ENCODE assay signal across 20 cellular contexts in genomic region chr6:149884617-149885016, GRCh38. TPM values are rescaled to one million over a fixed set of nuclear protein-coding genes. Genes with fewer than 3 reads are reported as not detected.
DNase-seq lines count a peak whose midpoint lies in the region; ATAC-seq, FAIRE-seq and TF ChIP-seq lines count a peak whose summit lies in the region.
"Had no signal": no experiment of that assay in that cellular context is flagged by ENCODE, and none has a peak within 500 bp of the region (broad histone marks: within the 10 kb centered on the region; RNA-seq: fewer than 3 reads in every experiment).

No MANE protein-coding gene starts in this region.

- H3K36me3 ChIP-seq in HepG2 (replicated peaks in 1 of 2; ENCODE audit: control insufficient read depth in 1 of 2, insufficient read depth in 2 of 2, low read length in 2 of 2) (no peaks in the 10 kb centered on the region), right lobe of liver (no peaks in the 10 kb centered on the region), adipocyte (ENCODE audit: control insufficient read depth, insufficient read depth, low read length, severe bottlenecking) (no peaks in the 10 kb centered on the region)
- H3K36me3 ChIP-seq: BLaER1 treated with 17β-estradiol and CSF1 and Interleukin-3, amounts not matched to agents 10 nM and 100 nM had no signal

- H3K27me3 Mint-ChIP-seq in type B pancreatic cell: peaks cover 32% of the 10 kb centered on the region

- TF ChIP-seq EP300 in HepG2 (IDR thresholded peaks at IDR 0.05; ENCODE audit: low read depth in 2 of 2, low read length in 2 of 2): no peak
- no peak for TF ChIP-seq EP300 in HepG2 (CRISPR knock-in tag; IDR thresholded peaks at IDR 0.05; ENCODE audit: borderline replicate concordance)

- no peak for TF ChIP-seq CTCF in HepG2 (CRISPR knock-in tag; IDR thresholded peaks at IDR 0.05)
- no peak for TF ChIP-seq CTCF in right lobe of liver (IDR thresholded peaks at IDR 0.05)
- TF ChIP-seq CTCF in type B pancreatic cell (conservative IDR thresholded peaks at IDR 0.05): no peak

- no peak for FAIRE-seq in HepG2 (lab: Jason Lieb, UNC)
- FAIRE-seq: A549, D721Med, GM12878 had no signal

- H3K27me3 ChIP-seq in HepG2 (ENCODE audit: control insufficient read depth in 1 of 2, insufficient read depth in 2 of 2, low read length in 2 of 2) (peaks cover 3 to 54% of the 10 kb centered on the region in 2 experiments; a peak in 4 of 5 replicates), right lobe of liver (no peaks in the 10 kb centered on the region), adipocyte (replicated peaks; ENCODE audit: control insufficient read depth, insufficient read depth, low read length) (no peaks in the 10 kb centered on the region)
- H3K27me3 ChIP-seq: BLaER1 treated with 17β-estradiol and CSF1 and Interleukin-3, amounts not matched to agents 10 nM and 100 nM had no signal

- H3K9me3 ChIP-seq in HepG2 (ENCODE audit: low read length): no peaks in the 10 kb centered on the region
- H3K9me3 ChIP-seq in right lobe of liver: no peaks in the 10 kb centered on the region
- no peaks in the 10 kb centered on the region for H3K9me3 ChIP-seq in adipocyte (ENCODE audit: control insufficient read depth, low read length)
- H3K9me3 ChIP-seq: A549; BLaER1 treated with 17β-estradiol and CSF1 and Interleukin-3, amounts not matched to agents 10 nM and 100 nM had no signal

- peaks cover 8% of the 10 kb centered on the region for H3K4me1 Mint-ChIP-seq in type B pancreatic cell (ENCODE audit: unreplicated experiment)
- H3K4me1 Mint-ChIP-seq: CD8-positive, alpha-beta memory T cell had no signal

- no peak overlapping the region for H3K4me3 ChIP-seq in HepG2 (replicated peaks in 1 of 3; ENCODE audit: insufficient read depth in 1 of 3, low read depth in 2 of 3, low read length in 3 of 3)
- H3K4me3 ChIP-seq in right lobe of liver: no peak overlapping the region
- peak overlapping the region; percentile 35 for H3K4me3 ChIP-seq in adipocyte (ENCODE audit: low read length)
- H3K4me3 ChIP-seq: A549; BLaER1 treated with 17β-estradiol and CSF1 and Interleukin-3, amounts not matched to agents 10 nM and 100 nM; GM12878; GM23248 had no signal

- no peak overlapping the region for H3K4me3 Mint-ChIP-seq in type B pancreatic cell
- H3K4me3 Mint-ChIP-seq: CD8-positive, alpha-beta memory T cell had no signal

- no peak overlapping the region for H3K9ac ChIP-seq in HepG2 (ENCODE audit: insufficient read depth, low read depth, low read length)
- H3K9ac ChIP-seq in adipocyte (ENCODE audit: low read length): no peak overlapping the region
- H3K9ac ChIP-seq: BLaER1 treated with 17β-estradiol and CSF1 and Interleukin-3, amounts not matched to agents 10 nM and 100 nM; GM23248; KMS-11 had no signal

- no peak for TF ChIP-seq RAD21 in HepG2 (CRISPR knock-in tag; IDR thresholded peaks at IDR 0.05)

- no peak overlapping the region for H3K4me2 ChIP-seq in HepG2 (ENCODE audit: low read depth, low read length)
- H3K4me2 ChIP-seq: A549; BLaER1 treated with 17β-estradiol and CSF1 and Interleukin-3, amounts not matched to agents 10 nM and 100 nM; KMS-11 had no signal

- no peaks in the 10 kb centered on the region for H4K20me1 ChIP-seq in HepG2 (ENCODE audit: insufficient read depth, low read length)
- H4K20me1 ChIP-seq: BLaER1 treated with 17β-estradiol and CSF1 and Interleukin-3, amounts not matched to agents 10 nM and 100 nM had no signal

- H3K79me2 ChIP-seq in HepG2 (ENCODE audit: insufficient read depth, low read length): no peaks in the 10 kb centered on the region

- TF ChIP-seq POLR2A in HepG2 (IDR thresholded peaks at IDR 0.05; ENCODE audit: insufficient read depth in 1 of 2, low read depth in 2 of 2, low read length in 2 of 2) (no peak), right lobe of liver (IDR thresholded peaks at IDR 0.05) (no peak)

- no TSS peak for BruUV-seq in HepG2 (replicated peaks; lab: Mats Ljungman, UMichigan)

- H3K4me1 ChIP-seq in HepG2 (ENCODE audit: insufficient read depth, low read length) (peaks cover 7% of the 10 kb centered on the region; the same call in 1 of the 2 replicates), right lobe of liver (no peaks in the 10 kb centered on the region), adipocyte (ENCODE audit: control insufficient read depth, insufficient read depth, low read length) (peaks cover 35% of the 10 kb centered on the region)
- H3K4me1 ChIP-seq: BLaER1 treated with 17β-estradiol and CSF1 and Interleukin-3, amounts not matched to agents 10 nM and 100 nM had no signal

- DNase-seq in HepG2 (ENCODE audit: low spot score) (no peak), right lobe of liver (no peak), adipocyte (ENCODE audit: low read depth) (no peak), type B pancreatic cell (ENCODE audit: extremely low spot score, unreplicated experiment) (no peak)
- DNase-seq: CD8-positive, alpha-beta memory T cell; DMS79 treated with DMSO at 0.1 percent for 48 hours; GDM1; NCI-H1048; NCI-H1436 treated with DMSO at 0.1 percent for 48 hours; NCI-H2081 treated with DMSO at 0.1 percent for 48 hours; NCI-H524 treated with DMSO at 0.1 percent for 48 hours had no signal

- H3K36me3 Mint-ChIP-seq in type B pancreatic cell: no peaks in the 10 kb centered on the region
- H3K36me3 Mint-ChIP-seq: CD8-positive, alpha-beta memory T cell had no signal

- no peak overlapping the region for H3K27ac ChIP-seq in HepG2 (ENCODE audit: extremely low read length, insufficient read depth, low read length)
- H3K27ac ChIP-seq in right lobe of liver: no peak overlapping the region
- H3K27ac ChIP-seq: BLaER1 treated with 17β-estradiol and CSF1 and Interleukin-3, amounts not matched to agents 10 nM and 100 nM; GM23248; KMS-11 had no signal

- intact Hi-C loops in HepG2 (cut with micrococcal nuclease; ENCODE audit: unreplicated experiment): no loop called here
- intact Hi-C loops in right lobe of liver (cut with DNase I): no loop called here

- H3K9me3 Mint-ChIP-seq in type B pancreatic cell: peaks cover 5% of the 10 kb centered on the region

- H2AFZ ChIP-seq in HepG2 (ENCODE audit: low read length): no peak overlapping the region
- H2AFZ ChIP-seq: GM23248 had no signal

- CTCF ChIA-PET in HepG2 (lab: Yijun Ruan, JAX; ENCODE audit: low intra/inter-chr PET ratio, low total read pairs): no interaction called here

- POLR2A ChIA-PET in HepG2 (lab: Yijun Ruan, JAX): no interaction called here

- ATAC-seq in HepG2 (peak; percentile 16; the same call in 2 of the 3 replicates), right lobe of liver (no peak), GM18873 (IDR thresholded peaks at IDR 0.05; ENCODE audit: low FRiP score, unreplicated experiment) (no peak), GM18870 (IDR thresholded peaks at IDR 0.05; ENCODE audit: unreplicated experiment) (no peak)
- ATAC-seq: A549, GM12878 had no signal

- H3K27ac Mint-ChIP-seq in type B pancreatic cell: peak overlapping the region; percentile 61
- H3K27ac Mint-ChIP-seq: CD8-positive, alpha-beta memory T cell had no signal

- 41% methylated on average over 7 of the region's 7 CpGs for WGBS in HepG2 (ENCODE audit: low lambda C conversion rate)
- 89% methylated on average over 5 of the region's 7 CpGs for WGBS in right lobe of liver (ENCODE audit: insufficient coverage, low coverage, low lambda C conversion rate, missing lambda C conversion rate)

- in situ Hi-C loops in HepG2 (cut with HindIII; ENCODE audit: extremely low pct_ligation_motif_present, low pct_unique_long_range_greater_than_20kb): no loop called here

RNA-seq across cellular contexts. Expression of gene RAET1E, which starts 13.3 kb away (rescaled TPM):
- total RNA-seq in HepG2 (2016; rRNA removed; fragmentation: Illumina TruSeq; extraction: Trizol) (not detected in 2 replicates), right lobe of liver (not detected), type B pancreatic cell (ENCODE audit: low replicate concordance) (1.2 TPM in 1 of 2 replicates, not detected in the other)
- total RNA-seq in HepG2 (2016; cell fraction: cytosol; rRNA removed; fragmentation: Illumina TruSeq; extraction: Trizol; ENCODE audit: low read depth): not detected in 2 replicates
- not detected in 2 replicates for total RNA-seq in HepG2 (2016; cell fraction: insoluble cytoplasmic fraction; rRNA removed; fragmentation: Illumina TruSeq; extraction: Trizol)
- total RNA-seq in HepG2 (2016; cell fraction: membrane; rRNA removed; fragmentation: Illumina TruSeq; extraction: Trizol): not detected in 2 replicates
- total RNA-seq in HepG2 (2016; cell fraction: nucleus; rRNA removed; fragmentation: Illumina TruSeq; extraction: Trizol): not detected in 2 replicates
- not detected in 2 replicates for polyA plus RNA-seq in HepG2 (2011; rRNA removed)
- not detected in 2 replicates for polyA plus RNA-seq in HepG2 (2011; cell fraction: cytosol; rRNA removed)
- polyA plus RNA-seq in HepG2 (2011; cell fraction: nucleus; rRNA removed): not detected in 2 replicates
- not detected in 2 replicates for polyA plus RNA-seq in HepG2 (2012)
- not detected in 2 replicates for polyA plus RNA-seq in HepG2 (2016; cell fraction: cytosol; fragmentation: Illumina TruSeq; extraction: Trizol; ENCODE audit: low read depth)
- not detected in 2 replicates for polyA plus RNA-seq in HepG2 (2016; cell fraction: insoluble cytoplasmic fraction; fragmentation: Illumina TruSeq; extraction: Trizol; ENCODE audit: low read depth)
- not detected in 2 replicates for polyA plus RNA-seq in HepG2 (2016; cell fraction: membrane; fragmentation: Illumina TruSeq; extraction: Trizol; ENCODE audit: low read depth)
- polyA plus RNA-seq in HepG2 (2016; cell fraction: nucleus; fragmentation: Illumina TruSeq; extraction: Trizol; ENCODE audit: insufficient read depth, low read depth): not detected in 2 replicates
- polyA minus RNA-seq in HepG2 (2011; rRNA and poly(A)+ RNA removed; ENCODE audit: low replicate concordance): 19.1 TPM in 1 of 2 replicates, not detected in the other
- not detected in 2 replicates for polyA minus RNA-seq in HepG2 (2011; cell fraction: cytosol; rRNA and poly(A)+ RNA removed)
- not detected in 2 replicates for polyA minus RNA-seq in HepG2 (2011; cell fraction: nucleus; rRNA and poly(A)+ RNA removed)
- total RNA-seq: CD8-positive, alpha-beta memory T cell; GM12878; OCI-LY7 had no signal
- polyA plus RNA-seq: CD8-positive, alpha-beta memory T cell; GM12878 had no signal

RNA-seq across cellular contexts. Expression of gene LRP11, which starts 20.5 kb away (rescaled TPM):
- total RNA-seq in HepG2 (2016; rRNA removed; fragmentation: Illumina TruSeq; extraction: Trizol) (32.1 and 48.9 TPM in 2 replicates), right lobe of liver (10 to 100 TPM in 1 of 6 experiments, 1 to 10 TPM in 5; 6.8 to 11.1 (median 9.3) TPM), type B pancreatic cell (ENCODE audit: low replicate concordance) (56.6 and 66.4 TPM in 2 replicates)
- 13.6 and 13.7 TPM in 2 replicates for total RNA-seq in HepG2 (2016; cell fraction: cytosol; rRNA removed; fragmentation: Illumina TruSeq; extraction: Trizol; ENCODE audit: low read depth)
- total RNA-seq in HepG2 (2016; cell fraction: insoluble cytoplasmic fraction; rRNA removed; fragmentation: Illumina TruSeq; extraction: Trizol): 32.2 and 47.6 TPM in 2 replicates
- 24.5 and 28.9 TPM in 2 replicates for total RNA-seq in HepG2 (2016; cell fraction: membrane; rRNA removed; fragmentation: Illumina TruSeq; extraction: Trizol)
- 41.9 and 47.5 TPM in 2 replicates for total RNA-seq in HepG2 (2016; cell fraction: nucleus; rRNA removed; fragmentation: Illumina TruSeq; extraction: Trizol)
- 32.4 and 35.8 TPM in 2 replicates for polyA plus RNA-seq in HepG2 (2011; rRNA removed)
- polyA plus RNA-seq in HepG2 (2011; cell fraction: cytosol; rRNA removed): 25.8 and 29.0 TPM in 2 replicates
- polyA plus RNA-seq in HepG2 (2011; cell fraction: nucleus; rRNA removed): 17.4 and 23.9 TPM in 2 replicates
- polyA plus RNA-seq in HepG2 (2012): 41.6 TPM in 2 replicates
- 5.0 and 5.9 TPM in 2 replicates for polyA plus RNA-seq in HepG2 (2016; cell fraction: cytosol; fragmentation: Illumina TruSeq; extraction: Trizol; ENCODE audit: low read depth)
- polyA plus RNA-seq in HepG2 (2016; cell fraction: insoluble cytoplasmic fraction; fragmentation: Illumina TruSeq; extraction: Trizol; ENCODE audit: low read depth): 33.9 and 34.7 TPM in 2 replicates
- 16.2 and 18.5 TPM in 2 replicates for polyA plus RNA-seq in HepG2 (2016; cell fraction: membrane; fragmentation: Illumina TruSeq; extraction: Trizol; ENCODE audit: low read depth)
- polyA plus RNA-seq in HepG2 (2016; cell fraction: nucleus; fragmentation: Illumina TruSeq; extraction: Trizol; ENCODE audit: insufficient read depth, low read depth): 61.0 and 62.4 TPM in 2 replicates
- polyA minus RNA-seq in HepG2 (2011; rRNA and poly(A)+ RNA removed; ENCODE audit: low replicate concordance): 115 and 160 TPM in 2 replicates
- 33.6 and 36.5 TPM in 2 replicates for polyA minus RNA-seq in HepG2 (2011; cell fraction: cytosol; rRNA and poly(A)+ RNA removed)
- polyA minus RNA-seq in HepG2 (2011; cell fraction: nucleus; rRNA and poly(A)+ RNA removed): 18.3 and 25.0 TPM in 2 replicates

RNA-seq across cellular contexts. Expression of gene RAET1G, which starts 38.3 kb away (rescaled TPM):
- not detected in 2 replicates for total RNA-seq in HepG2 (2016; rRNA removed; fragmentation: Illumina TruSeq; extraction: Trizol)
- total RNA-seq in HepG2 (2016; cell fraction: cytosol; rRNA removed; fragmentation: Illumina TruSeq; extraction: Trizol; ENCODE audit: low read depth): not detected in 2 replicates
- not detected in 2 replicates for total RNA-seq in HepG2 (2016; cell fraction: insoluble cytoplasmic fraction; rRNA removed; fragmentation: Illumina TruSeq; extraction: Trizol)
- total RNA-seq in HepG2 (2016; cell fraction: membrane; rRNA removed; fragmentation: Illumina TruSeq; extraction: Trizol): not detected in 2 replicates
- not detected in 2 replicates for total RNA-seq in HepG2 (2016; cell fraction: nucleus; rRNA removed; fragmentation: Illumina TruSeq; extraction: Trizol)
- not detected in 2 replicates for polyA plus RNA-seq in HepG2 (2011; rRNA removed)
- not detected in 2 replicates for polyA plus RNA-seq in HepG2 (2011; cell fraction: cytosol; rRNA removed)
- not detected in 2 replicates for polyA plus RNA-seq in HepG2 (2011; cell fraction: nucleus; rRNA removed)
- polyA plus RNA-seq in HepG2 (2012): not detected in 2 replicates
- not detected in 2 replicates for polyA plus RNA-seq in HepG2 (2016; cell fraction: cytosol; fragmentation: Illumina TruSeq; extraction: Trizol; ENCODE audit: low read depth)
- polyA plus RNA-seq in HepG2 (2016; cell fraction: insoluble cytoplasmic fraction; fragmentation: Illumina TruSeq; extraction: Trizol; ENCODE audit: low read depth): not detected in 2 replicates
- not detected in 2 replicates for polyA plus RNA-seq in HepG2 (2016; cell fraction: membrane; fragmentation: Illumina TruSeq; extraction: Trizol; ENCODE audit: low read depth)
- polyA plus RNA-seq in HepG2 (2016; cell fraction: nucleus; fragmentation: Illumina TruSeq; extraction: Trizol; ENCODE audit: insufficient read depth, low read depth): not detected in 2 replicates
- 6.1 TPM in 1 of 2 replicates, not detected in the other for polyA minus RNA-seq in HepG2 (2011; rRNA and poly(A)+ RNA removed; ENCODE audit: low replicate concordance)
- polyA minus RNA-seq in HepG2 (2011; cell fraction: cytosol; rRNA and poly(A)+ RNA removed): not detected in 2 replicates
- polyA minus RNA-seq in HepG2 (2011; cell fraction: nucleus; rRNA and poly(A)+ RNA removed): not detected in 2 replicates
- total RNA-seq in right lobe of liver: not detected
- total RNA-seq in type B pancreatic cell (ENCODE audit: low replicate concordance): 0.53 and 2.1 TPM in 2 replicates
- total RNA-seq: CD8-positive, alpha-beta memory T cell; GM12878; OCI-LY7 had no signal
- polyA plus RNA-seq: CD8-positive, alpha-beta memory T cell; GM12878 had no signal

RNA-seq across cellular contexts. Expression of gene ULBP2, which starts 57.2 kb away (rescaled TPM):
- not detected in 2 replicates for total RNA-seq in HepG2 (2016; rRNA removed; fragmentation: Illumina TruSeq; extraction: Trizol)
- total RNA-seq in HepG2 (2016; cell fraction: cytosol; rRNA removed; fragmentation: Illumina TruSeq; extraction: Trizol; ENCODE audit: low read depth): not detected in 2 replicates
- total RNA-seq in HepG2 (2016; cell fraction: insoluble cytoplasmic fraction; rRNA removed; fragmentation: Illumina TruSeq; extraction: Trizol): not detected in 2 replicates
- total RNA-seq in HepG2 (2016; cell fraction: membrane; rRNA removed; fragmentation: Illumina TruSeq; extraction: Trizol): not detected in 2 replicates
- not detected in 2 replicates for total RNA-seq in HepG2 (2016; cell fraction: nucleus; rRNA removed; fragmentation: Illumina TruSeq; extraction: Trizol)
- not detected in 2 replicates for polyA plus RNA-seq in HepG2 (2011; rRNA removed)
- polyA plus RNA-seq in HepG2 (2011; cell fraction: cytosol; rRNA removed): not detected in 2 replicates
- not detected in 2 replicates for polyA plus RNA-seq in HepG2 (2011; cell fraction: nucleus; rRNA removed)
- polyA plus RNA-seq in HepG2 (2012): not detected in 2 replicates
- not detected in 2 replicates for polyA plus RNA-seq in HepG2 (2016; cell fraction: cytosol; fragmentation: Illumina TruSeq; extraction: Trizol; ENCODE audit: low read depth)
- not detected in 2 replicates for polyA plus RNA-seq in HepG2 (2016; cell fraction: insoluble cytoplasmic fraction; fragmentation: Illumina TruSeq; extraction: Trizol; ENCODE audit: low read depth)
- not detected in 2 replicates for polyA plus RNA-seq in HepG2 (2016; cell fraction: membrane; fragmentation: Illumina TruSeq; extraction: Trizol; ENCODE audit: low read depth)
- polyA plus RNA-seq in HepG2 (2016; cell fraction: nucleus; fragmentation: Illumina TruSeq; extraction: Trizol; ENCODE audit: insufficient read depth, low read depth): not detected in 2 replicates
- polyA minus RNA-seq in HepG2 (2011; rRNA and poly(A)+ RNA removed; ENCODE audit: low replicate concordance): not detected in 2 replicates
- polyA minus RNA-seq in HepG2 (2011; cell fraction: cytosol; rRNA and poly(A)+ RNA removed): not detected in 2 replicates
- not detected in 2 replicates for polyA minus RNA-seq in HepG2 (2011; cell fraction: nucleus; rRNA and poly(A)+ RNA removed)
- 1 to 10 TPM in 1 of 6 experiments, under 1 TPM in 5; 0.20 to 1.1 (median 0.26) TPM for total RNA-seq in right lobe of liver
- total RNA-seq in type B pancreatic cell (ENCODE audit: low replicate concordance): 1.4 TPM in 1 of 2 replicates, not detected in the other
